ENCODE assay signal across 8 cellular contexts in the genomic region with DNA sequence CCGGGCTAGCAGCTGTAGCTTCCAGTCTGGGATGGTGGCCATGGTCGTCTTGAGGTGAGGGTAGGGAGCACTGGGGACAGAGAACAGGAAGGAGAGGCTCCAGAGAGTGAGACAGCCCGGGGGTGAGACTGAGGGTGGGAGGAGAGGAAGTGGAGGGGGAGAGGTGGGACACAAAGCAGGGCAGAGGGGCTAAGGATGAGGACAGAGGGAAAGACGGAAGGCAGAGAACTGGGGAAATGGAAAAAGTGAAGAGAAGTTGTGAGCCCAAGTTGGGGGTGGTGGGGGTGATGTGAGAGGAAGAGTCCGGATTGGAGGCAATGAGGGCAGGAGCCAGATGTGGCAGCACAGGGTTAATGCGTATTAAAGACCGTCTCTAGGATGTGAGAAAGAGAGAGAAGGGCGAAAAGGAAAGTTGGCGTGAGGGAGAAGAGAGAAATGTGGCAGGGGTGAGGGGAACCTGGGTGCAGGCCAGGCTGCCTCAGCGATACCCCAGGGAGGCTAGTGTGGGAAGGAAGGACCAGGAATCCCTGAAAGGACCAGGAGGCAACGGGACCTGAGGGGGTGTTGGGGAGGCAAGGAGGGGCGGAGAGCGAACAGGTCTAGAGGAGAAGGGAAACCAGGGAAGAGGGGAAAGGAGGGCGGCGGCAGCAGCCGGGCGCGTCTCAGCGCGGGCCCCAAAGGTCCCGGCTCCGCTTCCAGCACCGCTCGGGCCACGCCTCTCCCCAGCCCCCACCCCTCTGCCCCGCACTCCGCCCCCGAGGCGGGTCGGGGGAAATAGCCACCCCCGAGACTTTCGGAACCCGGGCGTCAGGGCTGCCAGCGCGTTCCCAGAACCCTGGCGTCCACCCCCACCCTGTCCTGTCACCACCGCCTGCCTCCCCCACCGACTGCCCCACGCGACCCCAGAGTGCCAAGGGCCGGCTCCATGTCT. TPM values are rescaled to one million over a fixed set of nuclear protein-coding genes. Genes with fewer than 3 reads are reported as not detected.
DNase-seq lines count a peak whose midpoint lies in the region; ATAC-seq and TF ChIP-seq lines count a peak whose summit lies in the region.

Gene PPP1R18 (minus strand): TSS at position 669 of the 931 bp plus-strand sequence. CDS start 627 bp downstream, at position 42.

- H3K9me3 ChIP-seq in Caco-2 (no peaks in the 10 kb centered on the region), SK-N-MC (ENCODE audit: low read depth, low read length) (no peaks in the 10 kb centered on the region), trophoblast cell (ENCODE audit: insufficient read depth, low read depth, low read length) (peaks cover 1% of the 10 kb centered on the region), tibial artery (no peaks in the 10 kb centered on the region)

- intact Hi-C loops in Caco-2 (cut with micrococcal nuclease; ENCODE audit: unreplicated experiment), result no loop called here
- intact Hi-C loops in Right ventricle myocardium inferior (cut with DNase I), result loop anchor here (1.0 kb wide), 1 partner anchor 34 kb away; the partner anchor contains the start of gene TUBB
- intact Hi-C loops in tibial artery (cut with DNase I; ENCODE audit: low total_unique reads), result no loop called here

- ATAC-seq in HG02678 (IDR thresholded peaks at IDR 0.05; ENCODE audit: unreplicated experiment) (peak; percentile 19), Right ventricle myocardium inferior (peak; percentile 64)

- peak within 1 kb of the TSS; percentile 84 for H4K8ac ChIP-seq in trophoblast cell (ENCODE audit: low read depth, low read length)

- no peaks in the 10 kb centered on the region for H3K36me3 ChIP-seq in Caco-2 (ENCODE audit: control insufficient read depth, insufficient read depth, low read length)
- H3K36me3 ChIP-seq in SK-N-MC (ENCODE audit: insufficient read depth, low read length), result no peaks in the 10 kb centered on the region
- peaks cover 9 to 13% of the 10 kb centered on the region in 2 experiments for H3K36me3 ChIP-seq in trophoblast cell (ENCODE audit: control insufficient read depth in 1 of 2, insufficient read depth in 2 of 2, low read length in 2 of 2)
- no peaks in the 10 kb centered on the region for H3K36me3 ChIP-seq in tibial artery

- no peaks in the 10 kb centered on the region for H3K27me3 Mint-ChIP-seq in Caco-2 (ENCODE audit: insufficient read depth, unreplicated experiment)
- no peaks in the 10 kb centered on the region for H3K27me3 Mint-ChIP-seq in activated naive CD4-positive, alpha-beta T cell treated with anti-CD3 and anti-CD28 coated beads, Interleukin-2, amount 50 U/mL, for 24 hours

- peak within 1 kb of the TSS; percentile 82 for H3K4me3 Mint-ChIP-seq in Caco-2 (ENCODE audit: unreplicated experiment)
- peak within 1 kb of the TSS; percentile 91 for H3K4me3 Mint-ChIP-seq in activated naive CD4-positive, alpha-beta T cell treated with anti-CD3 and anti-CD28 coated beads, Interleukin-2, amount 50 U/mL, for 24 hours

- peak within 1 kb of the TSS; percentile 17 for H2BK12ac ChIP-seq in trophoblast cell (ENCODE audit: low read length)

- H2AFZ ChIP-seq in trophoblast cell (ENCODE audit: insufficient read depth, low read length, poor library complexity), result peak within 1 kb of the TSS; percentile 18

- peaks cover 33% of the 10 kb centered on the region for H3K79me1 ChIP-seq in trophoblast cell (ENCODE audit: low read length)

- H4K12ac ChIP-seq in trophoblast cell (ENCODE audit: low read depth, low read length), result peak within 1 kb of the TSS; percentile 73

- peak within 1 kb of the TSS; percentile 72 for H3K4me2 ChIP-seq in trophoblast cell (ENCODE audit: low read length)

- peaks cover 10% of the 10 kb centered on the region for H3K36me3 Mint-ChIP-seq in Caco-2 (ENCODE audit: insufficient read depth, unreplicated experiment)
- H3K36me3 Mint-ChIP-seq in activated naive CD4-positive, alpha-beta T cell treated with anti-CD3 and anti-CD28 coated beads, Interleukin-2, amount 50 U/mL, for 24 hours, result peaks cover 21% of the 10 kb centered on the region

- H3K18ac ChIP-seq in trophoblast cell (ENCODE audit: low read length), result peak within 1 kb of the TSS; percentile 90

- H3K9ac ChIP-seq in SK-N-MC (ENCODE audit: insufficient read length) (peak within 1 kb of the TSS; percentile 81), trophoblast cell (ENCODE audit: low read length) (peak within 1 kb of the TSS; percentile 82)

- peaks cover 36% of the 10 kb centered on the region for H3K4me1 Mint-ChIP-seq in Caco-2 (ENCODE audit: low read depth, unreplicated experiment)
- peaks cover 41% of the 10 kb centered on the region for H3K4me1 Mint-ChIP-seq in activated naive CD4-positive, alpha-beta T cell treated with anti-CD3 and anti-CD28 coated beads, Interleukin-2, amount 50 U/mL, for 24 hours

- DNase-seq in Caco-2, result peak in 1 of 2 experiments; percentile 55
- DNase-seq in SK-N-MC (ENCODE audit: low read depth, low spot score), result no peak
- peak; percentile 93 for DNase-seq in Right ventricle myocardium inferior (ENCODE audit: missing footprints)
- peak; percentile 54 to 73 for DNase-seq in trophoblast cell
- peak; percentile 88 to 95 for DNase-seq in tibial artery
- no peak for DNase-seq in HPDE6-E6E7 (ENCODE audit: extremely low spot score)

- H3K9me3 Mint-ChIP-seq in Caco-2 (ENCODE audit: unreplicated experiment), result no peaks in the 10 kb centered on the region
- no peaks in the 10 kb centered on the region for H3K9me3 Mint-ChIP-seq in activated naive CD4-positive, alpha-beta T cell treated with anti-CD3 and anti-CD28 coated beads, Interleukin-2, amount 50 U/mL, for 24 hours

- H3K4ac ChIP-seq in trophoblast cell (ENCODE audit: low read depth, low read length), result peak within 1 kb of the TSS; percentile 73

- no TSS peak for BruUV-seq in Caco-2 (replicated peaks; lab: Mats Ljungman, UMichigan)

- peak within 1 kb of the TSS; percentile 69 for H2BK120ac ChIP-seq in trophoblast cell (ENCODE audit: insufficient read depth, low read length, poor library complexity)

- no peak for TF ChIP-seq CTCF in Caco-2 (IDR thresholded peaks at IDR 0.05; ENCODE audit: insufficient read depth in 1 of 2, low read depth in 1 of 2, low read length in 1 of 2, severe bottlenecking in 1 of 2, unreplicated experiment in 1 of 2)
- no peak for TF ChIP-seq CTCF in tibial artery (IDR thresholded peaks at IDR 0.05)

- CTCF ChIA-PET in Caco-2 (lab: Charles Lee), result no interaction called here

- peak within 1 kb of the TSS; percentile 53 for H2BK5ac ChIP-seq in trophoblast cell (ENCODE audit: low read depth, low read length, poor library complexity)

- H3K4me1 ChIP-seq in Caco-2, result peaks cover 19% of the 10 kb centered on the region
- peaks cover 38 to 48% of the 10 kb centered on the region in 2 experiments for H3K4me1 ChIP-seq in trophoblast cell (ENCODE audit: control insufficient read depth in 1 of 2, insufficient read depth in 2 of 2, low read length in 2 of 2)
- H3K4me1 ChIP-seq in tibial artery, result peaks cover 4 to 84% (median 55%) of the 10 kb centered on the region in 4 donors

- H3K27me3 ChIP-seq in Caco-2 (replicated peaks; ENCODE audit: control insufficient read depth, insufficient read depth, low read length) (no peaks in the 10 kb centered on the region), trophoblast cell (ENCODE audit: insufficient read depth, low read length) (no peaks in the 10 kb centered on the region), tibial artery (no peaks in the 10 kb centered on the region)

- peak within 1 kb of the TSS; percentile 95 for H4K91ac ChIP-seq in trophoblast cell (ENCODE audit: low read depth, low read length)

- H3K27ac Mint-ChIP-seq in Caco-2 (ENCODE audit: unreplicated experiment), result peak within 1 kb of the TSS; percentile 68
- peak within 1 kb of the TSS; percentile 93 for H3K27ac Mint-ChIP-seq in activated naive CD4-positive, alpha-beta T cell treated with anti-CD3 and anti-CD28 coated beads, Interleukin-2, amount 50 U/mL, for 24 hours

- peak within 1 kb of the TSS; percentile 78 for H3K4me3 ChIP-seq in Caco-2 (ENCODE audit: low read depth, low read length)
- H3K4me3 ChIP-seq in SK-N-MC, result peak within 1 kb of the TSS; percentile 96
- peak within 1 kb of the TSS; percentile 76 for H3K4me3 ChIP-seq in trophoblast cell (ENCODE audit: low read depth, low read length)
- peak within 1 kb of the TSS; percentile 64 to 90 for H3K4me3 ChIP-seq in tibial artery

- POLR2A ChIA-PET in Caco-2 (lab: Charles Lee), result no interaction called here

- H3K27ac ChIP-seq in SK-N-MC (peak within 1 kb of the TSS; percentile 54; the same call in 1 of the 2 replicates), trophoblast cell (ENCODE audit: low read depth, low read length) (peak within 1 kb of the TSS; percentile 73), tibial artery (peak within 1 kb of the TSS; percentile 94 to 100)

- H3K14ac ChIP-seq in trophoblast cell (ENCODE audit: low read length), result peak within 1 kb of the TSS; percentile 86

- WGBS in trophoblast cell (ENCODE audit: extremely low coverage, insufficient coverage, insufficient read length), result no CpG with 5 or more reads among the region's 42 CpGs

- peaks cover 40% of the 10 kb centered on the region for H3K79me2 ChIP-seq in trophoblast cell (ENCODE audit: control insufficient read depth, insufficient read depth, low read length, poor library complexity)

- H2AK5ac ChIP-seq in trophoblast cell (ENCODE audit: low read length), result peak within 1 kb of the TSS; percentile 69

- no peak within 1 kb of the TSS for H3K23ac ChIP-seq in trophoblast cell (ENCODE audit: low read length)

RNA-seq across cellular contexts. Expression of gene PPP1R18, which starts in this region (rescaled TPM):
- total RNA-seq in Caco-2 (2022) (6.6 and 9.7 TPM in 2 replicates), Right ventricle myocardium inferior (18.2 TPM)
- 93.6 and 96.8 TPM in 2 replicates for polyA plus RNA-seq in trophoblast cell (2013)

Comparison
In these comparisons a context has a peak if more than half of its experiments do, and no peak if none do; other contexts are left out.
1. DNase-seq: peak in Right ventricle myocardium inferior (single experiment), trophoblast cell (2 of 2) and tibial artery (2 of 2); none in SK-N-MC (single experiment) and HPDE6-E6E7 (single experiment).
2. Peak in every context shown above with its lines, with median percentiles within 50 percentile points of each other: H3K4me3 ChIP-seq and H3K27ac ChIP-seq.